In the genomic region with DNA sequence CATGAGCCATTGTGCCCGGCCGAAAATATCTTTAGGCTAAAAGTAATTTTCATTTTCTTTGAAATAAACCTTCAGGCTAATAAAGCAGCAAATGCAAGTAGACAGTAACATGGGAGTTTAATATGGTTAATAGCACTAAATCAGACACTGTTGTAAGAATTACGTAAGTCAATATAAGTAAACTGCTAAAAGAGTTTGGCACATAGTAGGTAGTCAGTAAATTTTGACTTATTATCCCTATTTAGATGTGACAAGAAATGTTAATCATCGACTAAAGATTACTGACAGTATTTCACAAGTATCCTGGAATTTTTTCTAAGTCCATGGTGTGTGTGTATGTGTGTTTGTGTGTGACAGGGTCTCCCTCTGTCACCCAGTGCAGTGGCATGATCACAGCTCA, we compare ENCODE assay signal across 15 cellular contexts. TPM values are rescaled to one million over a fixed set of nuclear protein-coding genes. Genes with fewer than 3 reads are reported as not detected.
A peak's percentile ranks its signal among the peaks of the same experiment; 100 is the strongest.
DNase-seq lines count a peak whose midpoint lies in the region; ATAC-seq and TF ChIP-seq lines count a peak whose summit lies in the region.
"Had no signal": no experiment of that assay in that cellular context is flagged by ENCODE, and none has a peak within 500 bp of the region (broad histone marks: within the 10 kb centered on the region; RNA-seq: fewer than 3 reads in every experiment).

No MANE protein-coding gene starts in this region.

- ATAC-seq in activated CD8-positive, alpha-beta memory T cell treated with anti-CD3 and anti-CD28 coated beads, Interleukin-2, amount 10 ng/mL, durations not matched to agents 7 days and 5 days, result no peak
- no peak for ATAC-seq in activated naive CD8-positive, alpha-beta T cell treated with anti-CD3 and anti-CD28 coated beads, Interleukin-2, amount 50 U/mL, for 24 hours
- no peak for ATAC-seq in GM21360 (IDR thresholded peaks at IDR 0.05; ENCODE audit: unreplicated experiment)
- ATAC-seq: foreskin keratinocyte had no signal

- no peak overlapping the region for H3K27ac Mint-ChIP-seq in activated CD8-positive, alpha-beta memory T cell treated with anti-CD3 and anti-CD28 coated beads, Interleukin-2, amount 10 ng/mL, durations not matched to agents 7 days and 5 days
- no peak overlapping the region for H3K27ac Mint-ChIP-seq in activated naive CD8-positive, alpha-beta T cell treated with anti-CD3 and anti-CD28 coated beads, Interleukin-2, amount 50 U/mL, for 24 hours
- peak overlapping the region; percentile 64 for H3K27ac Mint-ChIP-seq in progenitor cell of endocrine pancreas
- H3K27ac Mint-ChIP-seq: memory B cell had no signal

- H3K4me1 Mint-ChIP-seq in activated CD8-positive, alpha-beta memory T cell treated with anti-CD3 and anti-CD28 coated beads, Interleukin-2, amount 10 ng/mL, durations not matched to agents 7 days and 5 days, result peaks cover 43% of the 10 kb centered on the region
- H3K4me1 Mint-ChIP-seq in activated naive CD8-positive, alpha-beta T cell treated with anti-CD3 and anti-CD28 coated beads, Interleukin-2, amount 50 U/mL, for 24 hours, result peaks cover 61% of the 10 kb centered on the region
- H3K4me1 Mint-ChIP-seq in progenitor cell of endocrine pancreas (ENCODE audit: low read depth), result peaks cover 16% of the 10 kb centered on the region

- DNase-seq in activated CD8-positive, alpha-beta memory T cell treated with anti-CD3 and anti-CD28 coated beads, Interleukin-2, amount 10 ng/mL, durations not matched to agents 7 days and 5 days, result no peak
- no peak for DNase-seq in activated CD8-positive, alpha-beta memory T cell treated with anti-CD3 and anti-CD28 coated beads, Interleukin-2, amount 50 U/mL, for 48 hours
- no peak for DNase-seq in HFF-Myc (ENCODE audit: extremely low read depth, low read depth)
- no peak for DNase-seq in activated naive CD8-positive, alpha-beta T cell treated with anti-CD3 and anti-CD28 coated beads, Interleukin-2, amount 50 U/mL, for 24 hours
- DNase-seq in progenitor cell of endocrine pancreas (ENCODE audit: low spot score, unreplicated experiment), result no peak
- DNase-seq in NCI-H2196 (lab: John Stamatoyannopoulos, UW; ENCODE audit: unreplicated experiment), result no peak
- DNase-seq in retina, result no peak
- DNase-seq: brain microvascular endothelial cell, DMS153, foreskin keratinocyte, NCI-H1930, Right ventricle myocardium superior, small intestine had no signal

- TF ChIP-seq CTCF in HFF-Myc (IDR thresholded peaks at IDR 0.05; ENCODE audit: low read depth, low read length, missing control alignments) (no peak), progenitor cell of endocrine pancreas (IDR thresholded peaks at IDR 0.05; ENCODE audit: unreplicated experiment) (no peak)

- CTCF ChIA-PET in activated CD8-positive, alpha-beta memory T cell treated with anti-CD3 and anti-CD28 coated beads, Interleukin-2, amount 10 ng/mL, durations not matched to agents 7 days and 5 days (lab: Charles Lee), result interaction anchor here (1.9 kb wide), 1 partner anchor 9 kb away, joined by 6 read pairs; no protein-coding TSS in a partner anchor

- H3K9me3 Mint-ChIP-seq in activated CD8-positive, alpha-beta memory T cell treated with anti-CD3 and anti-CD28 coated beads, Interleukin-2, amount 10 ng/mL, durations not matched to agents 7 days and 5 days (ENCODE audit: low read depth), result no peaks in the 10 kb centered on the region
- no peaks in the 10 kb centered on the region for H3K9me3 Mint-ChIP-seq in activated naive CD8-positive, alpha-beta T cell treated with anti-CD3 and anti-CD28 coated beads, Interleukin-2, amount 50 U/mL, for 24 hours
- no peaks in the 10 kb centered on the region for H3K9me3 Mint-ChIP-seq in progenitor cell of endocrine pancreas (ENCODE audit: low read depth)
- H3K9me3 Mint-ChIP-seq: memory B cell had no signal

- no peaks in the 10 kb centered on the region for H3K27me3 Mint-ChIP-seq in activated CD8-positive, alpha-beta memory T cell treated with anti-CD3 and anti-CD28 coated beads, Interleukin-2, amount 10 ng/mL, durations not matched to agents 7 days and 5 days
- H3K27me3 Mint-ChIP-seq in activated naive CD8-positive, alpha-beta T cell treated with anti-CD3 and anti-CD28 coated beads, Interleukin-2, amount 50 U/mL, for 24 hours, result no peaks in the 10 kb centered on the region
- H3K27me3 Mint-ChIP-seq in progenitor cell of endocrine pancreas, result no peaks in the 10 kb centered on the region
- H3K27me3 Mint-ChIP-seq: memory B cell had no signal

- H3K4me3 Mint-ChIP-seq in activated CD8-positive, alpha-beta memory T cell treated with anti-CD3 and anti-CD28 coated beads, Interleukin-2, amount 10 ng/mL, durations not matched to agents 7 days and 5 days, result peak overlapping the region; percentile 42
- peak overlapping the region; percentile 49 for H3K4me3 Mint-ChIP-seq in activated naive CD8-positive, alpha-beta T cell treated with anti-CD3 and anti-CD28 coated beads, Interleukin-2, amount 50 U/mL, for 24 hours
- no peak overlapping the region for H3K4me3 Mint-ChIP-seq in progenitor cell of endocrine pancreas (ENCODE audit: low read depth)

- H3K4me3 ChIP-seq in HFF-Myc (replicated peaks; ENCODE audit: low read depth, low read length), result peak overlapping the region; percentile 25

- H3K36me3 Mint-ChIP-seq in activated CD8-positive, alpha-beta memory T cell treated with anti-CD3 and anti-CD28 coated beads, Interleukin-2, amount 10 ng/mL, durations not matched to agents 7 days and 5 days, result peaks cover 59% of the 10 kb centered on the region
- H3K36me3 Mint-ChIP-seq in activated naive CD8-positive, alpha-beta T cell treated with anti-CD3 and anti-CD28 coated beads, Interleukin-2, amount 50 U/mL, for 24 hours (ENCODE audit: low read depth), result peaks cover 65% of the 10 kb centered on the region
- peaks cover 13% of the 10 kb centered on the region for H3K36me3 Mint-ChIP-seq in progenitor cell of endocrine pancreas (ENCODE audit: insufficient read depth)

RNA-seq across cellular contexts. Expression of a gene that starts 3.9 kb away (rescaled TPM):
- total RNA-seq in activated CD8-positive, alpha-beta memory T cell treated with anti-CD3 and anti-CD28 coated beads, Interleukin-2, amount 10 ng/mL, durations not matched to agents 7 days and 5 days, result 100 to 1,000 TPM; 138 to 148 TPM
- 119 and 120 TPM in 2 replicates for total RNA-seq in progenitor cell of endocrine pancreas
